ENCODE assay signal across 9 cellular contexts in the genomic region with DNA sequence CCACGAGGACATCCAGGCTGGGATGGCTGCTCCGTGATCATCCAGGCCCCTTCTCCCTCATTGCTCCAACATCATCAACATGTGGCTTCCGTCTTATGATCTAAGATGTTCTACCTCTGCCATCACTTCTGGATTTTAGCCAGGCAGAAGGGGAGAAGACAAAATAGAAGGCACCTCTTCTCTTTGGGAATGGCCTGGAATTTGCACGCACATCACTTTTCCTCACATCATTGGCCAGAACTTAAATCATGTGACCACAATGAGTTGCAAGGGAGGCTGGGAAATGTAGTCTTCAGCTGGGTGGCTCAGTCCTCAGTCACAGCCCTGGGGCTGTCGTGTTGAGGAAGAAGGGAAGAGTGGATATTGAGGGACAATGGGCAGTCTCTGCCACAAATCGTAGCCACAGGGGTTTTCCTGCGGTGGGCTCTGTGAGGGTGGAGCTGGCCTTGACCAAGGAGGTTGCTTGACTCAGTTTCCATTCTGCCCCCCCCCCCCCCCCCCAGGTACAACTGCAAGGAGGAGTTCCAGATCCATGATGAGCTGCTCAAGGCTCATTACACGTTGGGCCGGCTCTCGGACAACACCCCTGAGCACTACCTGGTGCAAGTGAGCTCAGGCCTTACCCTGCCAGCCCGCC. TPM values are rescaled to one million over a fixed set of nuclear protein-coding genes. Genes with fewer than 3 reads are reported as not detected.
A peak's percentile ranks its signal among the peaks of the same experiment; 100 is the strongest.
DNase-seq lines count a peak whose midpoint lies in the region; ATAC-seq lines count a peak whose summit lies in the region.
"Had no signal": no experiment of that assay in that cellular context is flagged by ENCODE, and none has a peak within 500 bp of the region (broad histone marks: within the 10 kb centered on the region; RNA-seq: fewer than 3 reads in every experiment).

No MANE protein-coding gene starts in this region.

- intact Hi-C loops in sciatic nerve (cut with DNase I) = no loop called here

- ATAC-seq in esophagus mucosa = peak; percentile 50
- peak; percentile 64 for ATAC-seq in sciatic nerve

- DNase-seq in SIG-M5 treated with dmso at 0.1 percent for 504 hours (lab: John Stamatoyannopoulos, UW; ENCODE audit: unreplicated experiment) = peak; percentile 35
- no peak for DNase-seq in SIG-M5 (lab: John Stamatoyannopoulos, UW)
- DNase-seq in NCI-H526 (lab: John Stamatoyannopoulos, UW) = peak; percentile 26 to 68
- no peak for DNase-seq in sciatic nerve (ENCODE audit: low spot score)
- DNase-seq in NCI-H1436 (lab: John Stamatoyannopoulos, UW) = no peak
- no peak for DNase-seq in activated gamma-delta T cell treated with Interleukin-2 at 50 U/mL for 16 hours
- no peak for DNase-seq in NCI-H345 (lab: John Stamatoyannopoulos, UW)
- DNase-seq: activated T-cell treated with anti-CD3 and anti-CD28 coated beads, Interleukin-2, amount 50 U/mL, for 1 hour had no signal

RNA-seq across cellular contexts. Expression of a gene that starts 50.3 kb away (rescaled TPM):
- total RNA-seq in esophagus mucosa = 4.6 TPM
- 7.8 TPM for total RNA-seq in sciatic nerve

Comparison
In these comparisons a context has a peak if more than half of its experiments do, and no peak if none do; other contexts are left out.
1. DNase-seq: peak in SIG-M5 treated with dmso at 0.1 percent for 504 hours (single experiment) and NCI-H526 (2 of 2); none in SIG-M5 (single experiment), sciatic nerve (single experiment), NCI-H1436 (single experiment), activated gamma-delta T cell treated with Interleukin-2 at 50 U/mL for 16 hours (single experiment) and NCI-H345 (single experiment).